4 cellular contexts compared by ENCODE assay signal in the genomic region with DNA sequence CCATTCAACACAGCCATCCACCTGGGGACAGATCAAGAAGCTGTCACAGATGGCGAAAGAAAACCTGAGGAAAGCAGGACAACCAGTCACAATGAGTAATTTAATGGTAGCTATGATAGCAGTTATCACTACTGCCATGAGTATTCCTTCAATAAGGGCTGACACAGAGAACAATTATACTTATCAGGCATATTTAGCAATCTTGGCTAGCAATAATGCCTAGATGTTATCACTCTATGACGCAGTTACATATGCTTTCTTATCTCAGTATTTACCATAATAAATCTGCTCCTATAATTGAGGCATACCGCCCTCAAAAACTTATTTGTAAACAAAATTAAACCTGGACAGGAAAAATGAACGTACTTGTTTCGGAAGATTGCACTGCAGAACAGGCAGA. TPM values are rescaled to one million over a fixed set of nuclear protein-coding genes. Genes with fewer than 3 reads are reported as not detected.
DNase-seq lines count a peak whose midpoint lies in the region; ATAC-seq and TF ChIP-seq lines count a peak whose summit lies in the region.
"Not testable (repeated sequence)": the region's sequence is repeated elsewhere in the genome, so short reads cannot be mapped to it uniquely, and the experiment has no call there.

No MANE protein-coding gene starts in this region.

- not testable (repeated sequence) for H3K9me3 ChIP-seq in SK-N-SH; trophoblast cell (ENCODE audit: insufficient read depth, low read depth, low read length)

- H3K27me3 ChIP-seq in SK-N-SH (ENCODE audit: insufficient read depth); trophoblast cell (ENCODE audit: insufficient read depth, low read length): not testable (repeated sequence)

- not testable (repeated sequence) for H3K79me2 ChIP-seq in SK-N-SH (ENCODE audit: insufficient read depth); trophoblast cell (ENCODE audit: control insufficient read depth, insufficient read depth, low read length, poor library complexity)

- not testable (repeated sequence) for H2AK5ac ChIP-seq in trophoblast cell (ENCODE audit: low read length)

- H3K4me2 ChIP-seq in SK-N-SH; trophoblast cell (ENCODE audit: low read length): not testable (repeated sequence)

- H4K91ac ChIP-seq in trophoblast cell (ENCODE audit: low read depth, low read length): not testable (repeated sequence)

- not testable (repeated sequence) for H3K23ac ChIP-seq in trophoblast cell (ENCODE audit: low read length)

- H3K36me3 ChIP-seq in SK-N-SH (replicated peaks in 1 of 2; ENCODE audit: control insufficient read depth in 1 of 2, insufficient read depth in 2 of 2, low read length in 1 of 2); trophoblast cell (ENCODE audit: control insufficient read depth in 1 of 2, insufficient read depth in 2 of 2, low read length in 2 of 2): not testable (repeated sequence)

- not testable (repeated sequence) for H3F3A ChIP-seq in SK-N-SH (replicated peaks; ENCODE audit: insufficient read depth)

- not testable (repeated sequence) for H3K4me3 ChIP-seq in SK-N-SH (ENCODE audit: low read depth in 2 of 2, low read length in 1 of 2); trophoblast cell (ENCODE audit: low read depth, low read length)

- not testable (repeated sequence) for H3K9ac ChIP-seq in SK-N-SH; trophoblast cell (ENCODE audit: low read length)

- not testable (repeated sequence) for H4K12ac ChIP-seq in trophoblast cell (ENCODE audit: low read depth, low read length)

- not testable (repeated sequence) for H2BK12ac ChIP-seq in trophoblast cell (ENCODE audit: low read length)

- TF ChIP-seq CTCF in SK-N-SH (IDR thresholded peaks at IDR 0.05): not testable (repeated sequence)

- H2BK120ac ChIP-seq in trophoblast cell (ENCODE audit: insufficient read depth, low read length, poor library complexity): not testable (repeated sequence)

- CTCF ChIA-PET in SK-N-SH (lab: Yijun Ruan, JAX): interaction anchor here (0.6 to 1.3 kb wide), 3 partner anchors 16 to 255 kb away, joined by 3 to 4 read pairs (median 3); no protein-coding TSS in a partner anchor

- H3K4me1 ChIP-seq in SK-N-SH (ENCODE audit: control insufficient read depth in 1 of 2, insufficient read depth in 2 of 2, low read depth in 1 of 2, low read length in 1 of 2); trophoblast cell (ENCODE audit: control insufficient read depth in 1 of 2, insufficient read depth in 2 of 2, low read length in 2 of 2): not testable (repeated sequence)

- not testable (repeated sequence) for H2BK5ac ChIP-seq in trophoblast cell (ENCODE audit: low read depth, low read length, poor library complexity)

- not testable (repeated sequence) for H2AFZ ChIP-seq in SK-N-SH (ENCODE audit: low read depth); trophoblast cell (ENCODE audit: insufficient read depth, low read length, poor library complexity)

- H3K14ac ChIP-seq in trophoblast cell (ENCODE audit: low read length): not testable (repeated sequence)

- not testable (repeated sequence) for H4K20me1 ChIP-seq in SK-N-SH (ENCODE audit: insufficient read depth)

- WGBS in SK-N-SH (ENCODE audit: low lambda C conversion rate): 31% methylated on average over 5 of the region's 5 CpGs
- no CpG with 5 or more reads among the region's 5 CpGs for WGBS in trophoblast cell (ENCODE audit: extremely low coverage, insufficient coverage, insufficient read length)

- not testable (repeated sequence) for H4K8ac ChIP-seq in trophoblast cell (ENCODE audit: low read depth, low read length)

- not testable (repeated sequence) for H3K27ac ChIP-seq in SK-N-SH (ENCODE audit: low read depth in 2 of 2, low read length in 1 of 2); trophoblast cell (ENCODE audit: low read depth, low read length)

- H3K79me1 ChIP-seq in trophoblast cell (ENCODE audit: low read length): not testable (repeated sequence)

- peak in 1 of 2 experiments; percentile 47; a peak in 1 of 4 replicates for TF ChIP-seq EP300 in SK-N-SH (IDR thresholded peaks at IDR 0.05; ENCODE audit: borderline replicate concordance in 1 of 2, low read depth in 1 of 2, low read length in 1 of 2)

- not testable (repeated sequence) for TF ChIP-seq RAD21 in SK-N-SH (IDR thresholded peaks at IDR 0.05; ENCODE audit: low read length)

- not testable (repeated sequence) for ATAC-seq in SK-N-SH treated with all-trans-retinoic acid at 6 μM for 48 hours

- DNase-seq in SK-N-SH: not testable (repeated sequence)
- DNase-seq in amniotic epithelial cell (ENCODE audit: low read depth): peak; percentile 13
- peak; percentile 6 to 89 for DNase-seq in trophoblast cell

- POLR2A ChIA-PET in SK-N-SH (lab: Yijun Ruan, JAX): not testable (repeated sequence)

- not testable (repeated sequence) for H3K18ac ChIP-seq in trophoblast cell (ENCODE audit: low read length)

- not testable (repeated sequence) for H3K9me2 ChIP-seq in SK-N-SH

- H3K4ac ChIP-seq in trophoblast cell (ENCODE audit: low read depth, low read length): not testable (repeated sequence)

TF ChIP-seq in SK-N-SH, 30 proteins besides CTCF, POLR2A, EP300 and RAD21:
- peak; percentile 71 for TF ChIP-seq GATA2 (CRISPR knock-in tag; IDR thresholded peaks at IDR 0.05)

TF ChIP-seq in SK-N-SH treated with all-trans-retinoic acid at 6 μM for 48 hours, 23 proteins besides CTCF, POLR2A, EP300 and RAD21:
- TF ChIP-seq TCF4 (CRISPR knock-in tag; IDR thresholded peaks at IDR 0.05; ENCODE audit: borderline replicate concordance): peak; percentile 44; the same call in 1 of the 2 replicates
TF ChIP-seq in SK-N-SH treated with all-trans-retinoic acid at 6 μM for 48 hours: peak in this region for 1; not testable (repeated sequence) for 22.

RNA-seq across cellular contexts. Expression of gene MRPS30, which starts 16.8 kb away (rescaled TPM):
- 16.3 and 18.3 TPM in 2 replicates for polyA plus RNA-seq in SK-N-SH (2012; rRNA removed)
- 19.1 and 20.0 TPM in 2 replicates for polyA plus RNA-seq in SK-N-SH (2012; cell fraction: cytosol; rRNA removed)
- 15.1 and 16.2 TPM in 2 replicates for polyA plus RNA-seq in SK-N-SH (2012; cell fraction: nucleus; rRNA removed)
- 23.8 and 25.0 TPM in 2 replicates for polyA plus RNA-seq in trophoblast cell (2013)
